8 cellular contexts compared by ENCODE assay signal in genomic region chr5:177086918-177087706, GRCh38. TPM values are rescaled to one million over a fixed set of nuclear protein-coding genes. Genes with fewer than 3 reads are reported as not detected.
DNase-seq lines count a peak whose midpoint lies in the region; ATAC-seq and TF ChIP-seq lines count a peak whose summit lies in the region.

No MANE protein-coding gene starts in this region.

- H3K4me3 Mint-ChIP-seq in Calu3 (ENCODE audit: low read depth, unreplicated experiment) = peak overlapping the region; percentile 96

- intact Hi-C loops in Calu3 (cut with micrococcal nuclease; ENCODE audit: unreplicated experiment) = no loop called here
- intact Hi-C loops in mucosa of descending colon (cut with DNase I, micrococcal nuclease) = no loop called here

- H4K20me1 ChIP-seq in KMS-11 (ENCODE audit: insufficient read depth) = no peaks in the 10 kb centered on the region

- no peaks in the 10 kb centered on the region for H3K9me3 Mint-ChIP-seq in Calu3 (ENCODE audit: low read depth, unreplicated experiment)

- H3K36me3 Mint-ChIP-seq in Calu3 (ENCODE audit: insufficient read depth, unreplicated experiment) = peaks cover 47% of the 10 kb centered on the region

- peak; percentile 99 for DNase-seq in Calu3
- DNase-seq in activated CD4-positive, CD25-positive, alpha-beta regulatory T cell treated with anti-CD3 and anti-CD28 coated beads, Interleukin-2, amount 50 U/mL, for 16 hours (ENCODE audit: low read depth, low spot score) = peak; percentile 21
- no peak for DNase-seq in coronary artery (ENCODE audit: low spot score)
- DNase-seq in mucosa of descending colon = peak; percentile 89 to 94 (median 92)
- peak; percentile 68 for DNase-seq in stimulated activated CD8-positive, alpha-beta memory T cell treated with anti-CD3 and anti-CD28 coated beads, Interleukin-4, amount 100 ng/mL, for 48 hours
- DNase-seq in Kasumi-1 (lab: John Stamatoyannopoulos, UW) = no peak

- H3K9ac ChIP-seq in KMS-11 = peak overlapping the region; percentile 30; the same call in 1 of the 2 replicates

- peak overlapping the region; percentile 90 for H3K27ac Mint-ChIP-seq in Calu3 (ENCODE audit: unreplicated experiment)

- peak overlapping the region; percentile 57; the same call in 1 of the 2 replicates for H2AFZ ChIP-seq in KMS-11 (ENCODE audit: low read depth)

- H3K27ac ChIP-seq in KMS-11 (no peak overlapping the region), coronary artery (no peak overlapping the region)

- no peaks in the 10 kb centered on the region for H3K9me3 ChIP-seq in mucosa of descending colon

- H3K4me2 ChIP-seq in KMS-11 = peak overlapping the region; percentile 51; the same call in 1 of the 2 replicates

- H3K4me1 Mint-ChIP-seq in Calu3 (ENCODE audit: low read depth, unreplicated experiment) = peaks cover 42% of the 10 kb centered on the region

- H3K4me3 ChIP-seq in KMS-11 (IDR thresholded peaks at IDR 0.05; ENCODE audit: insufficient read depth, low read depth, low read length) = no peak overlapping the region
- peak overlapping the region; percentile 73 for H3K4me3 ChIP-seq in coronary artery
- peak overlapping the region; percentile 25 for H3K4me3 ChIP-seq in mucosa of descending colon

- H3K79me2 ChIP-seq in KMS-11 (ENCODE audit: insufficient read depth, low read depth) = no peaks in the 10 kb centered on the region

- CTCF ChIA-PET in Calu3 (lab: Charles Lee) = interaction anchor here (0.6 to 3.4 kb wide), 26 partner anchors 9 to 427 kb away, joined by 3 to 73 read pairs (median 4); partner anchors contain the start of gene PDLIM7

- ATAC-seq in GM21447 (IDR thresholded peaks at IDR 0.05; ENCODE audit: unreplicated experiment) = peak; percentile 60
- peak; percentile 85 for ATAC-seq in mucosa of descending colon

- peak; percentile 98 for TF ChIP-seq CTCF in Calu3 (IDR thresholded peaks at IDR 0.05; ENCODE audit: unreplicated experiment)
- TF ChIP-seq CTCF in KMS-11 (conservative IDR thresholded peaks at IDR 0.05; ENCODE audit: low read depth, low read length) = peak; percentile 58
- TF ChIP-seq CTCF in coronary artery (IDR thresholded peaks at IDR 0.05) = peak; percentile 38
- peak; percentile 88 for TF ChIP-seq CTCF in mucosa of descending colon (IDR thresholded peaks at IDR 0.05)

- no TSS peak for BruUV-seq in Calu3 (replicated peaks; lab: Mats Ljungman, UMichigan)

- H3K36me3 ChIP-seq in KMS-11 (ENCODE audit: insufficient read depth) (no peaks in the 10 kb centered on the region), mucosa of descending colon (ENCODE audit: low read depth) (no peaks in the 10 kb centered on the region)

- H3K4me1 ChIP-seq in KMS-11 (ENCODE audit: low read depth, poor library complexity, severe bottlenecking) (peaks cover 3% of the 10 kb centered on the region), mucosa of descending colon (ENCODE audit: low read depth) (peaks cover 39% of the 10 kb centered on the region)

- H3K27me3 ChIP-seq in KMS-11 (ENCODE audit: insufficient read depth, low read depth) = no peaks in the 10 kb centered on the region

- no peaks in the 10 kb centered on the region for H3K27me3 Mint-ChIP-seq in Calu3 (ENCODE audit: unreplicated experiment)

RNA-seq across cellular contexts. Expression of gene FGFR4, which starts 0.4 kb away (rescaled TPM):
- total RNA-seq in Calu3 (2022) = 275 and 291 TPM in 2 replicates
- total RNA-seq in mucosa of descending colon = 10 to 100 TPM; 25.3 to 60.3 (median 28.9) TPM

RNA-seq across cellular contexts. Expression of gene NSD1, which starts 46.5 kb away (rescaled TPM):
- total RNA-seq in Calu3 (2022) (61.4 and 65.3 TPM in 2 replicates), mucosa of descending colon (100 to 1,000 TPM in 1 of 3 donors, 10 to 100 TPM in 2; 59.3 to 103 (median 69.7) TPM)

Comparison
In these comparisons a context has a peak if more than half of its experiments do, and no peak if none do; other contexts are left out.
1. DNase-seq: peak in Calu3 (single experiment), activated CD4-positive, CD25-positive, alpha-beta regulatory T cell treated with anti-CD3 and anti-CD28 coated beads, Interleukin-2, amount 50 U/mL, for 16 hours (single experiment), mucosa of descending colon (3 of 3) and stimulated activated CD8-positive, alpha-beta memory T cell treated with anti-CD3 and anti-CD28 coated beads, Interleukin-4, amount 100 ng/mL, for 48 hours (single experiment); none in coronary artery (single experiment) and Kasumi-1 (0 of 2).
2. CTCF ChIP-seq: peak in every context shown above with its lines; median percentile 98 in Calu3; 88 in mucosa of descending colon; 58 in KMS-11; 38 in coronary artery.